14 cellular contexts compared by ENCODE assay signal in genomic region chr5:172857982-172858381, GRCh38. TPM values are rescaled to one million over a fixed set of nuclear protein-coding genes. Genes with fewer than 3 reads are reported as not detected.
DNase-seq lines count a peak whose midpoint lies in the region; ATAC-seq and TF ChIP-seq lines count a peak whose summit lies in the region.
"Had no signal": no experiment of that assay in that cellular context is flagged by ENCODE, and none has a peak within 500 bp of the region (broad histone marks: within the 10 kb centered on the region; RNA-seq: fewer than 3 reads in every experiment).

No MANE protein-coding gene starts in this region.

- no peaks in the 10 kb centered on the region for H3K9me3 ChIP-seq in CD4-positive, CD25-positive, alpha-beta regulatory T cell (ENCODE audit: control insufficient read depth in 2 of 2, low read length in 2 of 2)
- H3K9me3 ChIP-seq in skeletal muscle satellite cell (replicated peaks; ENCODE audit: low read length): no peaks in the 10 kb centered on the region

- H3K27ac ChIP-seq in CD4-positive, CD25-positive, alpha-beta regulatory T cell (ENCODE audit: insufficient read depth, low read length, poor library complexity, severe bottlenecking): no peak overlapping the region
- peak overlapping the region; percentile 83 for H3K27ac ChIP-seq in adipose tissue (ENCODE audit: low read depth, low read length)

- H3K27me3 Mint-ChIP-seq in CD4-positive, CD25-positive, alpha-beta regulatory T cell: no peaks in the 10 kb centered on the region
- H3K27me3 Mint-ChIP-seq: activated CD4-positive, alpha-beta memory T cell treated with anti-CD3 and anti-CD28 coated beads, Interleukin-2, amount 10 ng/mL, durations not matched to agents 7 days and 5 days had no signal

- no peak overlapping the region for H3K4me3 Mint-ChIP-seq in CD4-positive, CD25-positive, alpha-beta regulatory T cell
- H3K4me3 Mint-ChIP-seq: activated CD4-positive, alpha-beta memory T cell treated with anti-CD3 and anti-CD28 coated beads, Interleukin-2, amount 10 ng/mL, durations not matched to agents 7 days and 5 days; CD8-positive, alpha-beta T cell had no signal

- in situ Hi-C loops in GM13977 (cut with MboI; ENCODE audit: low pct_unique_long_range_greater_than_20kb, low sequenced_read_pairs, unreplicated experiment): no loop called here

- no peaks in the 10 kb centered on the region for H3K36me3 ChIP-seq in CD4-positive, CD25-positive, alpha-beta regulatory T cell (ENCODE audit: control insufficient read depth, insufficient read depth, low read length)
- peaks cover 25% of the 10 kb centered on the region for H3K36me3 ChIP-seq in skeletal muscle satellite cell (ENCODE audit: insufficient read depth, low read length)

- 83 to 92% (median 90%) methylated on average over 7 of the region's 7 CpGs for WGBS in adipose tissue, 3 donors

- no peaks in the 10 kb centered on the region for H3K4me1 ChIP-seq in CD4-positive, CD25-positive, alpha-beta regulatory T cell (ENCODE audit: control insufficient read depth, insufficient read depth, low read length, poor library complexity, severe bottlenecking)
- H3K4me1 ChIP-seq in skeletal muscle satellite cell (ENCODE audit: control insufficient read depth, insufficient read depth, low read length): peaks cover 89% of the 10 kb centered on the region

- H3K9ac ChIP-seq in skeletal muscle satellite cell (ENCODE audit: low read depth, low read length): peak overlapping the region; percentile 88

- no peak for DNase-seq in CD4-positive, CD25-positive, alpha-beta regulatory T cell
- DNase-seq in left lobe of liver (ENCODE audit: low spot score) (peak; percentile 64), NCI-H774 (lab: John Stamatoyannopoulos, UW) (no peak), GM13977 (ENCODE audit: low spot score) (no peak)
- DNase-seq in activated CD4-positive, alpha-beta T cell treated with anti-CD3 and anti-CD28 coated beads, Interleukin-2, amount 50 U/mL, for 4 hours: no peak
- DNase-seq: activated CD4-positive, alpha-beta memory T cell treated with anti-CD3 and anti-CD28 coated beads, Interleukin-2, amount 10 ng/mL, durations not matched to agents 7 days and 5 days; CD8-positive, alpha-beta T cell; dorsolateral prefrontal cortex; mesendoderm; NCI-H1694; NK-92 treated with Interleukin-12 subunit alpha and Interleukin-12 subunit beta, amount 100 ng/mL, for 24 hours had no signal

- no peak overlapping the region for H3K4me3 ChIP-seq in CD4-positive, CD25-positive, alpha-beta regulatory T cell (ENCODE audit: low read depth, low read length)
- H3K4me3 ChIP-seq in skeletal muscle satellite cell (ENCODE audit: low read length): peak overlapping the region; percentile 30
- H3K4me3 ChIP-seq: dorsolateral prefrontal cortex had no signal

- no peak for ATAC-seq in CD4-positive, CD25-positive, alpha-beta regulatory T cell (ENCODE audit: low read depth in 2 of 2)
- ATAC-seq in left lobe of liver (peak; percentile 8), HG03432 (IDR thresholded peaks at IDR 0.05; ENCODE audit: unreplicated experiment) (no peak)
- ATAC-seq: CD8-positive, alpha-beta T cell had no signal

- peak overlapping the region in 2 of 3 donors; percentile 42 to 44 for H3K27ac Mint-ChIP-seq in CD4-positive, CD25-positive, alpha-beta regulatory T cell
- H3K27ac Mint-ChIP-seq: activated CD4-positive, alpha-beta memory T cell treated with anti-CD3 and anti-CD28 coated beads, Interleukin-2, amount 10 ng/mL, durations not matched to agents 7 days and 5 days; CD8-positive, alpha-beta T cell had no signal

- no peaks in the 10 kb centered on the region for H3K27me3 ChIP-seq in CD4-positive, CD25-positive, alpha-beta regulatory T cell (ENCODE audit: control insufficient read depth, insufficient read depth, low read length)
- H3K27me3 ChIP-seq in skeletal muscle satellite cell (ENCODE audit: control insufficient read depth, insufficient read depth, low read length): no peaks in the 10 kb centered on the region
- H3K27me3 ChIP-seq: dorsolateral prefrontal cortex had no signal

- H3K9me3 Mint-ChIP-seq in CD4-positive, CD25-positive, alpha-beta regulatory T cell: no peaks in the 10 kb centered on the region
- H3K9me3 Mint-ChIP-seq: activated CD4-positive, alpha-beta memory T cell treated with anti-CD3 and anti-CD28 coated beads, Interleukin-2, amount 10 ng/mL, durations not matched to agents 7 days and 5 days; CD8-positive, alpha-beta T cell had no signal

- peaks cover 5 to 65% (median 26%) of the 10 kb centered on the region in 4 donors for H3K4me1 Mint-ChIP-seq in CD4-positive, CD25-positive, alpha-beta regulatory T cell

- H3K36me3 Mint-ChIP-seq in CD4-positive, CD25-positive, alpha-beta regulatory T cell: peaks cover 19% of the 10 kb centered on the region

- H3K4me2 ChIP-seq in skeletal muscle satellite cell (ENCODE audit: low read length): peak overlapping the region; percentile 58

- TF ChIP-seq CTCF in GM13977 (IDR thresholded peaks at IDR 0.05; ENCODE audit: extremely low read depth, insufficient read depth, missing control alignments): no peak

RNA-seq across cellular contexts. Expression of gene ERGIC1, which starts 23.9 kb away (rescaled TPM):
- total RNA-seq in CD4-positive, CD25-positive, alpha-beta regulatory T cell: 58.4 TPM
- 10 to 100 TPM; 15.7 to 20.2 (median 18.4) TPM for polyA plus RNA-seq in CD4-positive, CD25-positive, alpha-beta regulatory T cell
- 100 to 1,000 TPM in 2 of 3 donors, 10 to 100 TPM in 1; 66.5 to 123 (median 119) TPM for polyA plus RNA-seq in adipose tissue
- 158 TPM for total RNA-seq in left lobe of liver
- total RNA-seq in skeletal muscle satellite cell (2012; rRNA removed): 162 and 224 TPM in 2 replicates
